Comparison of ENCODE assay signal across 9 cellular contexts in genomic region chr14:50344116-50344775, GRCh38. TPM values are rescaled to one million over a fixed set of nuclear protein-coding genes. Genes with fewer than 3 reads are reported as not detected.
DNase-seq lines count a peak whose midpoint lies in the region.
"Had no signal": no experiment of that assay in that cellular context is flagged by ENCODE, and none has a peak within 500 bp of the region (broad histone marks: within the 10 kb centered on the region; RNA-seq: fewer than 3 reads in every experiment).

No MANE protein-coding gene starts in this region.

- H3K4me1 ChIP-seq in GM23248 (ENCODE audit: insufficient read depth), result peaks cover 46% of the 10 kb centered on the region

- no peaks in the 10 kb centered on the region for H3K79me2 ChIP-seq in GM23248 (ENCODE audit: insufficient read depth)

- DNase-seq in EL (peak; percentile 55), GM23248 (peak; percentile 31), iris pigment epithelial cell (ENCODE audit: low read depth) (peak; percentile 47), NCI-H1048 (lab: John Stamatoyannopoulos, UW) (no peak), medulla oblongata (ENCODE audit: extremely low spot score) (no peak), NCI-H1694 (lab: John Stamatoyannopoulos, UW) (no peak), NCI-H1417 treated with DMSO at 0.1 percent for 48 hours (lab: John Stamatoyannopoulos, UW) (no peak)
- peak; percentile 32 for DNase-seq in activated CD4-positive, CD25-positive, alpha-beta regulatory T cell treated with anti-CD3 and anti-CD28 coated beads, Interleukin-2, amount 50 U/mL, for 16 hours (ENCODE audit: low read depth, low spot score)

- no peak overlapping the region for H3K4me3 ChIP-seq in GM23248

- no peak overlapping the region for H3K4me2 ChIP-seq in GM23248 (ENCODE audit: unreplicated experiment)

- no peaks in the 10 kb centered on the region for H3K9me2 ChIP-seq in GM23248 (ENCODE audit: insufficient read depth)

- 86 to 94% methylated on average over 7 of the region's 7 CpGs for WGBS in GM23248 (ENCODE audit: low coverage in 1 of 2, low lambda C conversion rate in 2 of 2, missing lambda C conversion rate in 2 of 2), 2 experiments

- in situ Hi-C loops in GM23248 (cut with MboI), result loop anchor here (25.0 kb wide), 1 partner anchor 418 kb away; no protein-coding TSS in a partner anchor

- H2AFZ ChIP-seq in GM23248, result no peak overlapping the region

- no peaks in the 10 kb centered on the region for H3K36me3 ChIP-seq in GM23248 (ENCODE audit: low read depth)
- H3K36me3 ChIP-seq: neutrophil had no signal

- no peak overlapping the region for H3K27ac ChIP-seq in GM23248
- H3K27ac ChIP-seq: neutrophil had no signal

- peaks cover 43% of the 10 kb centered on the region; the same call in 1 of the 2 replicates for H3F3A ChIP-seq in GM23248 (ENCODE audit: insufficient read depth)

- no peaks in the 10 kb centered on the region for H3K27me3 ChIP-seq in GM23248 (replicated peaks; ENCODE audit: insufficient read depth)
- H3K27me3 ChIP-seq: neutrophil had no signal

- H4K20me1 ChIP-seq in GM23248 (ENCODE audit: insufficient read depth), result no peaks in the 10 kb centered on the region

- no peaks in the 10 kb centered on the region for H3K9me3 ChIP-seq in GM23248 (ENCODE audit: low read depth)
- H3K9me3 ChIP-seq: neutrophil had no signal

- no peak overlapping the region for H3K9ac ChIP-seq in GM23248

RNA-seq across cellular contexts. Expression of gene DMAC2L, which starts 32.1 kb away (rescaled TPM):
- total RNA-seq in GM23248 (2014; rRNA removed; shearing (Covaris generic)), result 4.4 and 7.8 TPM in 2 replicates
- polyA plus RNA-seq in GM23248 (2016; fragmentation: Nextera tagmentation; extraction: Ambion mirVana), result 12.3 and 15.9 TPM in 2 replicates

RNA-seq across cellular contexts. Expression of gene L2HGDH, which starts 32.2 kb away (rescaled TPM):
- 1.3 and 2.6 TPM in 2 replicates for total RNA-seq in GM23248 (2014; rRNA removed; shearing (Covaris generic))
- polyA plus RNA-seq in GM23248 (2016; fragmentation: Nextera tagmentation; extraction: Ambion mirVana), result 1.8 and 2.0 TPM in 2 replicates

RNA-seq across cellular contexts. Expression of gene CDKL1, which starts 52.4 kb away (rescaled TPM):
- 1.1 and 5.0 TPM in 2 replicates for total RNA-seq in GM23248 (2014; rRNA removed; shearing (Covaris generic))
- polyA plus RNA-seq in GM23248 (2016; fragmentation: Nextera tagmentation; extraction: Ambion mirVana), result 2.2 and 2.9 TPM in 2 replicates

Comparison
In these comparisons a context has a peak if more than half of its experiments do, and no peak if none do; other contexts are left out.
1. DNase-seq: peak in EL (single experiment), GM23248 (single experiment), activated CD4-positive, CD25-positive, alpha-beta regulatory T cell treated with anti-CD3 and anti-CD28 coated beads, Interleukin-2, amount 50 U/mL, for 16 hours (single experiment) and iris pigment epithelial cell (single experiment); none in NCI-H1048 (single experiment), medulla oblongata (single experiment), NCI-H1694 (single experiment) and NCI-H1417 treated with DMSO at 0.1 percent for 48 hours (single experiment).